In genomic region chr2:109451671-109452070, GRCh38 we compare ENCODE assay signal across 29 cellular contexts.
DNase-seq lines count a peak whose midpoint lies in the region; ATAC-seq and TF ChIP-seq lines count a peak whose summit lies in the region.
"Had no signal": no experiment of that assay in that cellular context is flagged by ENCODE, and none has a peak within 500 bp of the region (broad histone marks: within the 10 kb centered on the region; RNA-seq: fewer than 3 reads in every experiment).

No MANE protein-coding gene starts in this region.

- no peak for TF ChIP-seq CTCF in dorsolateral prefrontal cortex (IDR thresholded peaks at IDR 0.05 in 54 of 56, conservative IDR thresholded peaks at IDR 0.05 in 2 of 56; ENCODE audit: low read depth in 1 of 56, partially characterized antibody in 56 of 56)
- TF ChIP-seq CTCF in upper lobe of right lung (IDR thresholded peaks at IDR 0.05): no peak

- no peak overlapping the region for H3K27ac Mint-ChIP-seq in stimulated activated memory B cell treated with anti-CD40 and anti-IgM and Interleukin-4, amounts not matched to agents 10 μg/mL and 1 μg/mL and 100 μg/mL, for 72 hours
- H3K27ac Mint-ChIP-seq: activated CD4-positive, alpha-beta T cell treated with anti-CD3 and anti-CD28 coated beads, Interleukin-2, amount 10 ng/mL, durations not matched to agents 24 days and 14 days; activated T-helper 2 cell treated with anti-CD3 and anti-CD28 coated beads, Interferon-gamma antibody, Interleukin-2, Interleukin-4, amounts not matched to agents 10 μg/mL and 5 μg/mL and 100 μg/mL, durations not matched to agents 14 hours and 24 hours and 36 hours; CD4-positive, alpha-beta memory T cell; immature natural killer cell; stimulated activated naive B cell treated with anti-CD40 and anti-IgM and Interleukin-4, amounts not matched to agents 10 μg/mL and 1 μg/mL and 100 μg/mL, for 72 hours had no signal

- H3K4me3 ChIP-seq in dorsolateral prefrontal cortex (no peak overlapping the region), upper lobe of right lung (no peak overlapping the region)
- H3K4me3 ChIP-seq: left lung, Peyer's patch, prostate gland, uterus had no signal

- H3K9me3 ChIP-seq in upper lobe of right lung: no peaks in the 10 kb centered on the region
- H3K9me3 ChIP-seq: left lung, Peyer's patch, prostate gland, uterus had no signal

- H3K4me3 Mint-ChIP-seq in stimulated activated memory B cell treated with anti-CD40 and anti-IgM and Interleukin-4, amounts not matched to agents 10 μg/mL and 1 μg/mL and 100 μg/mL, for 72 hours: no peak overlapping the region
- H3K4me3 Mint-ChIP-seq: activated CD4-positive, alpha-beta T cell treated with anti-CD3 and anti-CD28 coated beads, Interleukin-2, amount 10 ng/mL, durations not matched to agents 24 days and 14 days; CD4-positive, alpha-beta memory T cell; stimulated activated naive B cell treated with anti-CD40 and anti-IgM and Interleukin-4, amounts not matched to agents 10 μg/mL and 1 μg/mL and 100 μg/mL, for 72 hours had no signal

- no peaks in the 10 kb centered on the region for H3K36me3 ChIP-seq in upper lobe of right lung
- H3K36me3 ChIP-seq: Peyer's patch, prostate gland, uterus had no signal

- H3K4me1 Mint-ChIP-seq in stimulated activated memory B cell treated with anti-CD40 and anti-IgM and Interleukin-4, amounts not matched to agents 10 μg/mL and 1 μg/mL and 100 μg/mL, for 72 hours: no peaks in the 10 kb centered on the region
- H3K4me1 Mint-ChIP-seq: CD4-positive, alpha-beta memory T cell; stimulated activated naive B cell treated with anti-CD40 and anti-IgM and Interleukin-4, amounts not matched to agents 10 μg/mL and 1 μg/mL and 100 μg/mL, for 72 hours had no signal

- ATAC-seq in upper lobe of right lung (peak; percentile 76), HG03095 (IDR thresholded peaks at IDR 0.05; ENCODE audit: unreplicated experiment) (no peak), HG02798 (IDR thresholded peaks at IDR 0.05; ENCODE audit: poor library complexity, unreplicated experiment) (no peak)
- ATAC-seq in stimulated activated memory B cell treated with anti-CD40 and anti-IgM and Interleukin-4, amounts not matched to agents 10 μg/mL and 1 μg/mL and 100 μg/mL, for 72 hours: no peak
- ATAC-seq: activated naive CD4-positive, alpha-beta T cell treated with anti-CD3 and anti-CD28 coated beads, Interleukin-2, amount 50 U/mL, for 72 hours; left lung; stimulated activated naive B cell treated with anti-CD40 and anti-IgM and Interleukin-4, amounts not matched to agents 10 μg/mL and 1 μg/mL and 100 μg/mL, for 72 hours had no signal

- H3K27ac ChIP-seq in dorsolateral prefrontal cortex: peak overlapping the region in 42 of 59 donors; percentile 1 to 86 (median 44)
- no peak overlapping the region for H3K27ac ChIP-seq in upper lobe of right lung
- H3K27ac ChIP-seq: epithelial cell of prostate, KMS-11, left lung, Peyer's patch, prostate gland, uterus had no signal

- H3K27me3 ChIP-seq in dorsolateral prefrontal cortex (no peaks in the 10 kb centered on the region), upper lobe of right lung (no peaks in the 10 kb centered on the region)
- H3K27me3 ChIP-seq: left lung, Peyer's patch, uterus had no signal

- H3K36me3 Mint-ChIP-seq in stimulated activated memory B cell treated with anti-CD40 and anti-IgM and Interleukin-4, amounts not matched to agents 10 μg/mL and 1 μg/mL and 100 μg/mL, for 72 hours: no peaks in the 10 kb centered on the region
- H3K36me3 Mint-ChIP-seq: activated naive CD4-positive, alpha-beta T cell treated with anti-CD3 and anti-CD28 coated beads, Interleukin-2, amount 50 U/mL, for 72 hours; CD4-positive, alpha-beta memory T cell; immature natural killer cell; stimulated activated naive B cell treated with anti-CD40 and anti-IgM and Interleukin-4, amounts not matched to agents 10 μg/mL and 1 μg/mL and 100 μg/mL, for 72 hours had no signal

- peaks cover 28% of the 10 kb centered on the region for H3K27me3 Mint-ChIP-seq in stimulated activated memory B cell treated with anti-CD40 and anti-IgM and Interleukin-4, amounts not matched to agents 10 μg/mL and 1 μg/mL and 100 μg/mL, for 72 hours
- H3K27me3 Mint-ChIP-seq: activated CD4-positive, alpha-beta T cell treated with anti-CD3 and anti-CD28 coated beads, Interleukin-2, amount 10 ng/mL, durations not matched to agents 24 days and 14 days; stimulated activated naive B cell treated with anti-CD40 and anti-IgM and Interleukin-4, amounts not matched to agents 10 μg/mL and 1 μg/mL and 100 μg/mL, for 72 hours had no signal

- H3K4me1 ChIP-seq in upper lobe of right lung: no peaks in the 10 kb centered on the region
- H3K4me1 ChIP-seq: left lung, Peyer's patch, prostate gland, uterus had no signal

- H3K9me3 Mint-ChIP-seq in stimulated activated memory B cell treated with anti-CD40 and anti-IgM and Interleukin-4, amounts not matched to agents 10 μg/mL and 1 μg/mL and 100 μg/mL, for 72 hours: no peaks in the 10 kb centered on the region
- H3K9me3 Mint-ChIP-seq: activated CD4-positive, alpha-beta T cell treated with anti-CD3 and anti-CD28 coated beads, Interleukin-2, amount 10 ng/mL, durations not matched to agents 24 days and 14 days; activated naive CD4-positive, alpha-beta T cell treated with anti-CD3 and anti-CD28 coated beads, Interleukin-2, amount 50 U/mL, for 72 hours; activated T-helper 2 cell treated with anti-CD3 and anti-CD28 coated beads, Interferon-gamma antibody, Interleukin-2, Interleukin-4, amounts not matched to agents 10 μg/mL and 5 μg/mL and 100 μg/mL, durations not matched to agents 14 hours and 24 hours and 36 hours; immature natural killer cell; stimulated activated naive B cell treated with anti-CD40 and anti-IgM and Interleukin-4, amounts not matched to agents 10 μg/mL and 1 μg/mL and 100 μg/mL, for 72 hours had no signal

- peak; percentile 55 for DNase-seq in activated effector memory CD4-positive, alpha-beta T cell treated with anti-CD3 and anti-CD28 coated beads, Interleukin-2, amount 50 U/mL, for 16 hours
- DNase-seq in activated effector memory CD4-positive, alpha-beta T cell treated with Interleukin-2 at 50 U/mL for 16 hours: no peak
- peak in 2 of 10 donors; percentile 10 to 44 for DNase-seq in dorsolateral prefrontal cortex
- peak; percentile 36 for DNase-seq in posterior vena cava (ENCODE audit: low spot score)
- DNase-seq in upper lobe of right lung: peak; percentile 69
- DNase-seq: activated CD4-positive, alpha-beta T cell treated with anti-CD3 and anti-CD28 coated beads, Interleukin-2, amount 10 ng/mL, durations not matched to agents 24 days and 14 days; activated CD8-positive, alpha-beta memory T cell treated with anti-CD3 and anti-CD28 coated beads for 24 hours; activated T-cell treated with anti-CD3 and anti-CD28 coated beads for 4 hours; CD4-positive, alpha-beta memory T cell; effector CD8-positive, alpha-beta T cell; immature natural killer cell; mesenchymal stem cell; NCI-H1436; NCI-H82; SHP77 treated with DMSO at 0.1 percent for 48 hours; stimulated activated CD4-positive, alpha-beta T cell treated with anti-CD3 and anti-CD28 coated beads, Interleukin-15, amount 100 ng/mL, for 24 hours; stimulated activated naive B cell treated with anti-CD40 and anti-IgM and Interleukin-4, amounts not matched to agents 10 μg/mL and 1 μg/mL and 100 μg/mL, for 72 hours; T-helper 9 cell had no signal

- intact Hi-C loops in dorsolateral prefrontal cortex (cut with DNase I): loop anchor here in 1 of 2 donors (5.0 kb wide), 1 partner anchor 64 kb away; no protein-coding TSS in a partner anchor
- intact Hi-C loops in posterior vena cava (cut with DNase I): loop anchor here in 1 of 2 donors (5.0 kb wide), 1 partner anchor 1406 kb away; no protein-coding TSS in a partner anchor
- intact Hi-C loops in upper lobe of right lung (cut with DNase I): no loop called here
